11 cellular contexts compared by ENCODE assay signal in genomic region chr18:13379062-13379800, GRCh38.
DNase-seq lines count a peak whose midpoint lies in the region; TF ChIP-seq lines count a peak whose summit lies in the region.
"Had no signal": no experiment of that assay in that cellular context is flagged by ENCODE, and none has a peak within 500 bp of the region (broad histone marks: within the 10 kb centered on the region; RNA-seq: fewer than 3 reads in every experiment).

No MANE protein-coding gene starts in this region.

- TF ChIP-seq EP300 in esophagus muscularis mucosa (IDR thresholded peaks at IDR 0.05): no peak

- no peak overlapping the region for H3K4me3 ChIP-seq in esophagus muscularis mucosa
- no peak overlapping the region for H3K4me3 ChIP-seq in skeletal muscle tissue (ENCODE audit: low read length in 3 of 3)

- H3K4me1 Mint-ChIP-seq in activated CD4-positive, alpha-beta T cell treated with anti-CD3 and anti-CD28 coated beads, Interleukin-2, amount 10 ng/mL, durations not matched to agents 24 days and 14 days: peaks cover 73% of the 10 kb centered on the region

- 47% methylated on average over 5 of the region's 7 CpGs for WGBS in esophagus muscularis mucosa

- peak overlapping the region; percentile 74 for H3K4me3 Mint-ChIP-seq in activated CD4-positive, alpha-beta T cell treated with anti-CD3 and anti-CD28 coated beads, Interleukin-2, amount 10 ng/mL, durations not matched to agents 24 days and 14 days

- no peaks in the 10 kb centered on the region for H3K9me3 Mint-ChIP-seq in activated CD4-positive, alpha-beta T cell treated with anti-CD3 and anti-CD28 coated beads, Interleukin-2, amount 10 ng/mL, durations not matched to agents 24 days and 14 days

- H3K9me3 ChIP-seq in esophagus muscularis mucosa (no peaks in the 10 kb centered on the region), skeletal muscle tissue (ENCODE audit: control insufficient read depth in 3 of 3, low read length in 3 of 3) (no peaks in the 10 kb centered on the region)

- H3K36me3 Mint-ChIP-seq in activated CD4-positive, alpha-beta T cell treated with anti-CD3 and anti-CD28 coated beads, Interleukin-2, amount 10 ng/mL, durations not matched to agents 24 days and 14 days (ENCODE audit: low read depth): peaks cover 6% of the 10 kb centered on the region

- H3K27ac Mint-ChIP-seq in activated CD4-positive, alpha-beta T cell treated with anti-CD3 and anti-CD28 coated beads, Interleukin-2, amount 10 ng/mL, durations not matched to agents 24 days and 14 days: peak overlapping the region; percentile 93

- TF ChIP-seq POLR2A in esophagus muscularis mucosa (IDR thresholded peaks at IDR 0.05; ENCODE audit: low read depth): no peak

- DNase-seq in activated CD4-positive, alpha-beta T cell treated with anti-CD3 and anti-CD28 coated beads, Interleukin-2, amount 10 ng/mL, durations not matched to agents 24 days and 14 days: no peak
- no peak for DNase-seq in activated CD4-positive, alpha-beta T cell treated with anti-CD3 and anti-CD28 coated beads, Interleukin-2, amount 50 U/mL, for 4 hours
- DNase-seq in NCI-H748 treated with DMSO at 0.1 percent for 48 hours (lab: John Stamatoyannopoulos, UW): peak; percentile 39
- no peak for DNase-seq in esophagus muscularis mucosa (ENCODE audit: extremely low spot score)
- DNase-seq in NCI-H1930 (lab: John Stamatoyannopoulos, UW): no peak
- DNase-seq in GF-D8 (lab: John Stamatoyannopoulos, UW): no peak
- no peak for DNase-seq in AG20443 (ENCODE audit: low spot score)
- DNase-seq: DND-41, NCI-H446 treated with DMSO at 0.1 percent for 48 hours, RPMI8226 had no signal

- peak overlapping the region in 1 of 3 donors; percentile 58 for H3K9ac ChIP-seq in skeletal muscle tissue (ENCODE audit: low read depth in 1 of 3, low read length in 3 of 3)

- H3K36me3 ChIP-seq in esophagus muscularis mucosa (no peaks in the 10 kb centered on the region), skeletal muscle tissue (ENCODE audit: control insufficient read depth in 3 of 3, insufficient read depth in 3 of 3, low read length in 3 of 3) (no peaks in the 10 kb centered on the region)

- H3K27me3 ChIP-seq in esophagus muscularis mucosa (no peaks in the 10 kb centered on the region), skeletal muscle tissue (ENCODE audit: control insufficient read depth in 3 of 3, insufficient read depth in 3 of 3, low read length in 3 of 3) (no peaks in the 10 kb centered on the region)

- H3K27me3 Mint-ChIP-seq in activated CD4-positive, alpha-beta T cell treated with anti-CD3 and anti-CD28 coated beads, Interleukin-2, amount 10 ng/mL, durations not matched to agents 24 days and 14 days: no peaks in the 10 kb centered on the region

- no peak for TF ChIP-seq CTCF in esophagus muscularis mucosa (IDR thresholded peaks at IDR 0.05)

- H3K27ac ChIP-seq in esophagus muscularis mucosa (replicated peaks in 1 of 4): peak overlapping the region; percentile 70 to 86 (median 84)
- H3K27ac ChIP-seq in skeletal muscle tissue (ENCODE audit: low read depth, low read length): peak overlapping the region; percentile 16

- H3K4me1 ChIP-seq in esophagus muscularis mucosa: peaks cover 66 to 79% (median 71%) of the 10 kb centered on the region in 4 donors
- H3K4me1 ChIP-seq in skeletal muscle tissue (ENCODE audit: control insufficient read depth in 3 of 3, insufficient read depth in 3 of 3, low read length in 3 of 3): peaks cover 46 to 82% (median 71%) of the 10 kb centered on the region in 3 donors

- intact Hi-C loops in activated CD4-positive, alpha-beta T cell treated with anti-CD3 and anti-CD28 coated beads, Interleukin-2, amount 10 ng/mL, durations not matched to agents 24 days and 14 days (cut with micrococcal nuclease): loop anchor here (5.0 kb wide), 1 partner anchor 198 kb away; no protein-coding TSS in a partner anchor
- intact Hi-C loops in esophagus muscularis mucosa (cut with DNase I): loop anchor here (5.0 kb wide), 1 partner anchor 117 kb away; no protein-coding TSS in a partner anchor
